In genomic region chr9:87630846-87631245, GRCh38 we compare ENCODE assay signal across 25 cellular contexts.
"Had no signal": no experiment of that assay in that cellular context is flagged by ENCODE, and none has a peak within 500 bp of the region (broad histone marks: within the 10 kb centered on the region; RNA-seq: fewer than 3 reads in every experiment).

No MANE protein-coding gene starts in this region.

- H3K9ac ChIP-seq: parathyroid adenoma had no signal

- DNase-seq: naive thymus-derived CD8-positive, alpha-beta T cell; nephron progenitor cell; occipital lobe; ovary; posterior cingulate gyrus; psoas muscle; right cardiac atrium; right lobe of liver; sigmoid colon; small intestine; stimulated activated CD4-positive, alpha-beta T cell treated with anti-CD3 and anti-CD28 coated beads, Interleukin-15, amount 100 ng/mL, for 24 hours; stimulated activated CD4-positive, alpha-beta T cell treated with anti-CD3 and anti-CD28 coated beads, Interleukin-2, amount 100 ng/mL, for 24 hours; stimulated activated CD4-positive, alpha-beta T cell treated with anti-CD3 and anti-CD28 coated beads, Interleukin-2, amount 100 ng/mL, for 48 hours; stimulated activated CD4-positive, alpha-beta T cell treated with anti-CD3 and anti-CD28 coated beads, Interleukin-4, amount 100 ng/mL, for 24 hours; stimulated activated naive B cell treated with anti-CD40 and anti-IgM and Interleukin-4, amounts not matched to agents 10 μg/mL and 1 μg/mL and 100 μg/mL, for 72 hours; stimulated activated naive CD4-positive, alpha-beta T cell treated with Interleukin-2 at 50 U/mL for 16 hours; stomach; testis; tibial artery; transverse colon; upper lobe of right lung; uterus had no signal

- H3K79me2 ChIP-seq: parathyroid adenoma had no signal

- H3K36me3 ChIP-seq: ovary, right lobe of liver, tibial artery, transverse colon, upper lobe of right lung, uterus had no signal

- H3K27ac ChIP-seq: ovary, parathyroid adenoma, psoas muscle, right lobe of liver, sigmoid colon, stomach, testis, tibial artery, transverse colon, upper lobe of right lung, uterus had no signal

- H3K4me3 ChIP-seq: ovary, psoas muscle, right lobe of liver, sigmoid colon, stomach, testis, tibial artery, transverse colon, upper lobe of right lung, uterus had no signal

- H2AFZ ChIP-seq: parathyroid adenoma had no signal

- H3K4me1 ChIP-seq: parathyroid adenoma, psoas muscle, stomach, tibial artery, uterus had no signal

- ATAC-seq: naive thymus-derived CD8-positive, alpha-beta T cell; natural killer cell treated with Interleukin-12 subunit alpha and Interleukin-12 subunit beta and Interleukin-15 and Interleukin-18, amount 100 ng/mL, for 72 hours; psoas muscle; right cardiac atrium; stimulated activated effector memory CD8-positive, alpha-beta T cell treated with anti-CD3 and anti-CD28 coated beads, Interleukin-12 subunit alpha, Interleukin-12 subunit beta, amount 100 ng/mL, for 72 hours; stimulated activated naive B cell treated with anti-CD40 and anti-IgM and Interleukin-4, amounts not matched to agents 10 μg/mL and 1 μg/mL and 100 μg/mL, for 72 hours; upper lobe of right lung had no signal

- H3K27me3 ChIP-seq: ovary, right lobe of liver, sigmoid colon, stomach, testis, tibial artery, transverse colon, upper lobe of right lung, uterus had no signal

- H3K9me3 ChIP-seq: ovary, psoas muscle, right lobe of liver, sigmoid colon, stomach, testis, tibial artery, transverse colon, upper lobe of right lung, uterus had no signal
